In genomic region chr12:100716949-100717732, GRCh38 we compare ENCODE assay signal across 2 cellular contexts.
A peak's percentile ranks its signal among the peaks of the same experiment; 100 is the strongest.
TF ChIP-seq lines count a peak whose summit lies in the region.

No MANE protein-coding gene starts in this region.

TF ChIP-seq in A549, 52 proteins besides CTCF, POLR2A, EP300 and RAD21 (continued from another document):
- TF ChIP-seq, protein P1, sequence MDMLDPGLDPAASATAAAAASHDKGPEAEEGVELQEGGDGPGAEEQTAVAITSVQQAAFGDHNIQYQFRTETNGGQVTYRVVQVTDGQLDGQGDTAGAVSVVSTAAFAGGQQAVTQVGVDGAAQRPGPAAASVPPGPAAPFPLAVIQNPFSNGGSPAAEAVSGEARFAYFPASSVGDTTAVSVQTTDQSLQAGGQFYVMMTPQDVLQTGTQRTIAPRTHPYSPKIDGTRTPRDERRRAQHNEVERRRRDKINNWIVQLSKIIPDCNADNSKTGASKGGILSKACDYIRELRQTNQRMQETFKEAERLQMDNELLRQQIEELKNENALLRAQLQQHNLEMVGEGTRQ (IDR thresholded peaks at IDR 0.05) = no peak
- TF ChIP-seq HOXB5 (CRISPR knock-in tag; IDR thresholded peaks at IDR 0.05) (no peak), MAX (IDR thresholded peaks at IDR 0.05) (no peak)

TF ChIP-seq in HEK293, 187 proteins besides CTCF, POLR2A, EP300 and RAD21:
- TF ChIP-seq ZBTB10 (tag by site-specific recombination; IDR thresholded peaks at IDR 0.05) (peak; percentile 26; the same call in 1 of the 2 replicates), ZNF202 (tag by site-specific recombination; IDR thresholded peaks at IDR 0.05; ENCODE audit: borderline replicate concordance) (0 out of 2 replicates have a peak, but pooled peaks have one; percentile 15), GLIS2 (tag by site-specific recombination; IDR thresholded peaks at IDR 0.05) (peak; percentile 48), SP3 (tag by site-specific recombination; IDR thresholded peaks at IDR 0.05) (no peak), ZBTB20 (tag by site-specific recombination; IDR thresholded peaks at IDR 0.05) (peak; percentile 73; the same call in 1 of the 2 replicates), SP2 (tag by site-specific recombination; IDR thresholded peaks at IDR 0.05) (peak; percentile 58), ZIC2 (tag by site-specific recombination; IDR thresholded peaks at IDR 0.05) (peak; percentile 26; the same call in 1 of the 2 replicates), ZSCAN30 (tag by site-specific recombination; IDR thresholded peaks at IDR 0.05) (0 out of 2 replicates have a peak, but pooled peaks have one; percentile 12), ZNF777 (tag by site-specific recombination; IDR thresholded peaks at IDR 0.05; ENCODE audit: borderline replicate concordance) (0 out of 2 replicates have a peak, but pooled peaks have one; percentile 53), HOXD13 (CRISPR knock-in tag; IDR thresholded peaks at IDR 0.05; ENCODE audit: borderline replicate concordance) (no peak), ZNF514 (tag by site-specific recombination; IDR thresholded peaks at IDR 0.05) (no peak)
- TF ChIP-seq, protein P2, sequence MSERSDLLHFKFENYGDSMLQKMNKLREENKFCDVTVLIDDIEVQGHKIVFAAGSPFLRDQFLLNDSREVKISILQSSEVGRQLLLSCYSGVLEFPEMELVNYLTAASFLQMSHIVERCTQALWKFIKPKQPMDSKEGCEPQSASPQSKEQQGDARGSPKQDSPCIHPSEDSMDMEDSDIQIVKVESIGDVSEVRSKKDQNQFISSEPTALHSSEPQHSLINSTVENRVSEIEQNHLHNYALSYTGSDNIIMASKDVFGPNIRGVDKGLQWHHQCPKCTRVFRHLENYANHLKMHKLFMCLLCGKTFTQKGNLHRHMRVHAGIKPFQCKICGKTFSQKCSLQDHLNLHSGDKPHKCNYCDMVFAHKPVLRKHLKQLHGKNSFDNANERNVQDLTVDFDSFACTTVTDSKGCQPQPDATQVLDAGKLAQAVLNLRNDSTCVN (tag by site-specific recombination; optimal IDR thresholded peaks at IDR 0.05) = peak; percentile 72
TF ChIP-seq in HEK293: peak in this region for 9.
